In the genomic region with DNA sequence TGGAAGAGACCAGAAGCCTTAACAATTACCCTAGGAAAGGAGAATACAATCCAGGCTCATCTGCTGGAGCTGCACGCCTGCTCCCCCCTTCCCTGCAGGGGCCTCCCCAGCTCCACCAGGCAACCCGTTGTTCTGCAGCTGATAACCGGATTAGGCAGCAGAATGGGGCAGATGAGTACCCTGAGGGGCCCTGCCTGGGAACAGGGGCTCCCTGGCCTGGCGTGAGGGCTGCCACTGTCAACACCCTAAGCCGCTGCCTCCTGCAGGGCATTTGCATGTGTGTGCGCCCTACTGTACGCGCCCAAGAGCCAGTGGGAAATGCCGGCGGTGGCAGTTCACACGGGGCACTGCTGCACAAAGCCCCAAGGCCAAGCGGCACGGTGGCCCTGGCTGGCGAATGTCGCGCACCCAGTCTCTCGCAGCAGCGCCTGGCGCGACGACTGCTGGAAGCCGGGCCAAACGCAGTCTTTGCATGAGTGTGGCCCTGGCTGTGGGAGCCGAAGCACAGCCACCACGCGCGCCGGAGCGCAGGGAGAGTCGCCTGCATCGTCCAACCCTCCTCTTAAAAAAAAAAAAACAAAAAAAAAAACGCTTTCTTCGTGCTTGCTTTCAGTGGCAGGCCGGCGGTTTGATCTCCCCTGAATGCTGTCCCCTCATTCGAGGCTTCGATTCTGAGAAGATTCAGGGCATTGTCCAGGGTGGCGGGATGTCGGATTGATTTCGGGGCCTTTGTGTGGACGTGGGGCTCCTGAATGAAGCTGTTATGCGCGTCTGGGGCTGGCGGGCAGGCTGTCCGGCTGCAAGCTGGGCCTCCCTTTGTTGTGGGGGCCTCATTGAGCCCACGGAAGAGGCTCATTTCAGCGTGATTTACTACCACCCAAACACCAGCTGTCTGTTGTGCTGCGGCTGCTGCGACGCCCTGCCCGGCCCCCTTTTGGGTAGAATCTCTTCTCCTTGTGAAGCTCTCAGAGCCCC, we compare ENCODE assay signal across 1 cellular context.
TF ChIP-seq lines count a peak whose summit lies in the region.

No MANE protein-coding gene starts in this region.

TF ChIP-seq in HepG2, 621 proteins besides CTCF, POLR2A, EP300 and RAD21:
- TF ChIP-seq, protein P1, sequence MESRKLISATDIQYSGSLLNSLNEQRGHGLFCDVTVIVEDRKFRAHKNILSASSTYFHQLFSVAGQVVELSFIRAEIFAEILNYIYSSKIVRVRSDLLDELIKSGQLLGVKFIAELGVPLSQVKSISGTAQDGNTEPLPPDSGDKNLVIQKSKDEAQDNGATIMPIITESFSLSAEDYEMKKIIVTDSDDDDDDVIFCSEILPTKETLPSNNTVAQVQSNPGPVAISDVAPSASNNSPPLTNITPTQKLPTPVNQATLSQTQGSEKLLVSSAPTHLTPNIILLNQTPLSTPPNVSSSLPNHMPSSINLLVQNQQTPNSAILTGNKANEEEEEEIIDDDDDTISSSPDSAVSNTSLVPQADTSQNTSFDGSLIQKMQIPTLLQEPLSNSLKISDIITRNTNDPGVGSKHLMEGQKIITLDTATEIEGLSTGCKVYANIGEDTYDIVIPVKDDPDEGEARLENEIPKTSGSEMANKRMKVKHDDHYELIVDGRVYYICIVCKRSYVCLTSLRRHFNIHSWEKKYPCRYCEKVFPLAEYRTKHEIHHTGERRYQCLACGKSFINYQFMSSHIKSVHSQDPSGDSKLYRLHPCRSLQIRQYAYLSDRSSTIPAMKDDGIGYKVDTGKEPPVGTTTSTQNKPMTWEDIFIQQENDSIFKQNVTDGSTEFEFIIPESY (CRISPR knock-in tag; IDR thresholded peaks at IDR 0.05) = peak; percentile 52; the same call in 1 of the 2 replicates
- TF ChIP-seq ZNF597 (CRISPR knock-in tag; IDR thresholded peaks at IDR 0.05) = no peak
TF ChIP-seq in HepG2: peak in this region for 1.
